26 cellular contexts compared by ENCODE assay signal in genomic region chr20:62021794-62022419, GRCh38. TPM values are rescaled to one million over a fixed set of nuclear protein-coding genes. Genes with fewer than 3 reads are reported as not detected.
DNase-seq lines count a peak whose midpoint lies in the region; ATAC-seq lines count a peak whose summit lies in the region.
"Had no signal": no experiment of that assay in that cellular context is flagged by ENCODE, and none has a peak within 500 bp of the region (broad histone marks: within the 10 kb centered on the region; RNA-seq: fewer than 3 reads in every experiment).

No MANE protein-coding gene starts in this region.

- H3K36me3 ChIP-seq in trophoblast cell (ENCODE audit: control insufficient read depth in 1 of 2, insufficient read depth in 2 of 2, low read length in 2 of 2): peaks cover 0 to 3% of the 10 kb centered on the region in 2 experiments
- H3K36me3 ChIP-seq: adrenal gland, tibial nerve had no signal

- no peaks in the 10 kb centered on the region for H3K79me1 ChIP-seq in trophoblast cell (ENCODE audit: low read length)

- no peaks in the 10 kb centered on the region for H3K9me3 ChIP-seq in trophoblast cell (ENCODE audit: insufficient read depth, low read depth, low read length)
- H3K9me3 ChIP-seq: adrenal gland, body of pancreas, tibial nerve had no signal

- H3K9ac ChIP-seq in trophoblast cell (ENCODE audit: low read length): no peak overlapping the region

- H3K4me3 ChIP-seq in trophoblast cell (ENCODE audit: low read depth, low read length): no peak overlapping the region
- H3K4me3 ChIP-seq: adrenal gland, body of pancreas, GM12878, hepatocyte, tibial nerve had no signal

- no peak overlapping the region for H4K12ac ChIP-seq in trophoblast cell (ENCODE audit: low read depth, low read length)

- H3K4me1 ChIP-seq in trophoblast cell (ENCODE audit: control insufficient read depth in 1 of 2, insufficient read depth in 2 of 2, low read length in 2 of 2): peaks cover 0 to 2% of the 10 kb centered on the region in 2 experiments

- peak overlapping the region; percentile 31 for H3K4ac ChIP-seq in trophoblast cell (ENCODE audit: low read depth, low read length)

- no peak overlapping the region for H4K8ac ChIP-seq in trophoblast cell (ENCODE audit: low read depth, low read length)

- H3K79me2 ChIP-seq in trophoblast cell (ENCODE audit: control insufficient read depth, insufficient read depth, low read length, poor library complexity): peaks cover 25% of the 10 kb centered on the region

- DNase-seq in ELF-1 (ENCODE audit: low read depth, low spot score) (peak; percentile 18), SK-N-DZ (ENCODE audit: low spot score) (peak; percentile 52), left kidney (ENCODE audit: low read depth, low spot score) (peak; percentile 51), trophoblast cell (no peak), head of caudate nucleus (no peak), SHP77 (lab: John Stamatoyannopoulos, UW) (no peak), SKM-1 (lab: John Stamatoyannopoulos, UW; ENCODE audit: unreplicated experiment) (no peak)
- DNase-seq: ACHN; activated CD4-positive, alpha-beta memory T cell treated with anti-CD3 and anti-CD28 coated beads for 36 hours; activated CD4-positive, CD25-positive, alpha-beta regulatory T cell treated with anti-CD3 and anti-CD28 coated beads, Interleukin-2, amount 50 U/mL, for 72 hours; activated CD8-positive, alpha-beta memory T cell treated with anti-CD3 and anti-CD28 coated beads, Interleukin-2, amount 50 U/mL, for 4 hours; activated naive CD4-positive, alpha-beta T cell treated with anti-CD3 and anti-CD28 coated beads, Interleukin-2, amount 10 ng/mL, durations not matched to agents 7 days and 5 days; DMS153; foreskin melanocyte; HCEC 1CT; MV-4-11; NCI-H146; NCI-H2107; stimulated activated CD4-positive, alpha-beta T cell treated with anti-CD3 and anti-CD28 coated beads, Interleukin-4, amount 100 ng/mL, for 24 hours had no signal

- WGBS in trophoblast cell (ENCODE audit: extremely low coverage, insufficient coverage, insufficient read length): no CpG with 5 or more reads among the region's 19 CpGs

- H2AFZ ChIP-seq in trophoblast cell (ENCODE audit: insufficient read depth, low read length, poor library complexity): no peak overlapping the region
- H2AFZ ChIP-seq: hepatocyte had no signal

- H3K23ac ChIP-seq in trophoblast cell (ENCODE audit: low read length): no peak overlapping the region

- no peak overlapping the region for H2BK120ac ChIP-seq in trophoblast cell (ENCODE audit: insufficient read depth, low read length, poor library complexity)

- no peak overlapping the region for H3K18ac ChIP-seq in trophoblast cell (ENCODE audit: low read length)

- no peak for ATAC-seq in HG02798 (IDR thresholded peaks at IDR 0.05; ENCODE audit: poor library complexity, unreplicated experiment)

- no peak overlapping the region for H2BK5ac ChIP-seq in trophoblast cell (ENCODE audit: low read depth, low read length, poor library complexity)

- no peak overlapping the region for H4K91ac ChIP-seq in trophoblast cell (ENCODE audit: low read depth, low read length)

- H2AK5ac ChIP-seq in trophoblast cell (ENCODE audit: low read length): no peak overlapping the region

- H3K4me2 ChIP-seq in trophoblast cell (ENCODE audit: low read length): no peak overlapping the region
- H3K4me2 ChIP-seq: hepatocyte had no signal

- no peak overlapping the region for H3K14ac ChIP-seq in trophoblast cell (ENCODE audit: low read length)

- intact Hi-C loops in head of caudate nucleus (cut with DNase I): no loop called here

- H2BK12ac ChIP-seq in trophoblast cell (ENCODE audit: low read length): no peak overlapping the region

- no peak overlapping the region for H3K27ac ChIP-seq in trophoblast cell (ENCODE audit: low read depth, low read length)
- H3K27ac ChIP-seq: adrenal gland, body of pancreas, dorsolateral prefrontal cortex, hepatocyte, tibial nerve had no signal

- H3K27me3 ChIP-seq in trophoblast cell (ENCODE audit: insufficient read depth, low read length): no peaks in the 10 kb centered on the region
- H3K27me3 ChIP-seq: adrenal gland, body of pancreas, dorsolateral prefrontal cortex, hepatocyte, tibial nerve had no signal

RNA-seq across cellular contexts. Expression of gene TAF4, which starts 43.8 kb away (rescaled TPM):
- polyA plus RNA-seq in SK-N-DZ (2014; cell fraction: cytosol; rRNA removed): 10.3 and 18.0 TPM in 2 replicates
- 15.1 and 21.0 TPM in 2 replicates for polyA plus RNA-seq in SK-N-DZ (2014; cell fraction: nucleus; rRNA removed)
- polyA plus RNA-seq in trophoblast cell (2013): 49.8 TPM in 2 replicates

Comparison
In these comparisons a context has a peak if more than half of its experiments do, and no peak if none do; other contexts are left out.
1. DNase-seq: peak in ELF-1 (single experiment), SK-N-DZ (single experiment) and left kidney (single experiment); none in trophoblast cell (0 of 2), head of caudate nucleus (0 of 42), SHP77 (0 of 2) and SKM-1 (single experiment).